1 cellular context compared by ENCODE assay signal in genomic region chr1:7265771-7266371, GRCh38.
TF ChIP-seq lines count a peak whose summit lies in the region.

No MANE protein-coding gene starts in this region.

TF ChIP-seq in HEK293, 187 proteins besides CTCF, POLR2A, EP300 and RAD21 (continued from another document):
- TF ChIP-seq ZNF449 (tag by site-specific recombination; IDR thresholded peaks at IDR 0.05) = peak; percentile 96
- TF ChIP-seq ZNF629 (tag by site-specific recombination; IDR thresholded peaks at IDR 0.05) = peak; percentile 74
- peak; percentile 78 for TF ChIP-seq ZNF660 (tag by site-specific recombination; IDR thresholded peaks at IDR 0.05)
- no peak for TF ChIP-seq ZBTB6 (tag by site-specific recombination; IDR thresholded peaks at IDR 0.05)
- 0 out of 2 replicates have a peak, but pooled peaks have one; percentile 18 for TF ChIP-seq ZNF10 (tag by site-specific recombination; IDR thresholded peaks at IDR 0.05)
- TF ChIP-seq ZNF843 (tag by site-specific recombination; IDR thresholded peaks at IDR 0.05) = 0 out of 2 replicates have a peak, but pooled peaks have one; percentile 45
- TF ChIP-seq ZNF366 (tag by site-specific recombination; conservative IDR thresholded peaks at IDR 0.05) = peak; percentile 50
- no peak for TF ChIP-seq TCF7L2 (IDR thresholded peaks at IDR 0.05; ENCODE audit: borderline replicate concordance, low read depth, low read length)
